17 cellular contexts compared by ENCODE assay signal in the genomic region with DNA sequence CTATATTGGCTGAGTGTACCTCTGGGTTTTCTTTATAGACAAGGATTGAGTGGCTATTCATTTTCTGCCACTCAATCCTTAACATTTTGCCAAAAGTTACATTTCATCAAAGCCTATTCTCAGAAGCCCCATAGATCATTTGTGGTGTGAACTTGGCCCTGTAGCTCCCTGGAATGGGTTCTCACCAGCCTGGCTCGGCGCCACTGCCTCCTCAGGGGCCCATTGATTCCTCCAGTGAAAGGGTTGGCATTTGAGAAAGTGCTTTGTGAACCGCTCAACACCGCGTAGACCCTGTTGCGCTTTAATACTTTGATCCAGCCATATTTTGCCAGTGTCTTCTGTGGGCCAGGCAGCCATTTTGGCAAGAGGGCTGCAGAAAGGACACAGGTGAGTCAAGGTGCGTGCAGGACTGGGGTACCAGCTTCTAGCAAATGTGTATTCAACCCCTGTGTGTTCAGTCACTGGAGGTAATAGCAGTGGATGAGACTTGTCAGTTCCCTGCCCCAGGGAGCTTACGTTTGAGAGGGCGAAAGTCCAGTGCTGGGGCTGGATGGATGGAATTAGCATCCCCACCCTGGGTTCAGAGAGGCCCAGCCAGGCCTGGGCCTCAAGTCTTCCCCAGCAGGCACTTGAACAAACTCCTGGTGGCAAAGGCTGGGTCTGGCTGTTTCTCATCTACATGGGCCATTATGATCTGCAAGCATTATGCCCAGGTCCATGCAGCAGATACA. TPM values are rescaled to one million over a fixed set of nuclear protein-coding genes. Genes with fewer than 3 reads are reported as not detected.
DNase-seq lines count a peak whose midpoint lies in the region; ATAC-seq and TF ChIP-seq lines count a peak whose summit lies in the region.
"Had no signal": no experiment of that assay in that cellular context is flagged by ENCODE, and none has a peak within 500 bp of the region (broad histone marks: within the 10 kb centered on the region; RNA-seq: fewer than 3 reads in every experiment).

No MANE protein-coding gene starts in this region.

- H3K27ac ChIP-seq in vagina: no peak overlapping the region
- H3K27ac ChIP-seq: adrenal gland, KMS-11, WERI-Rb-1 had no signal

- no TSS peak for BruUV-seq in Caco-2 (replicated peaks; lab: Mats Ljungman, UMichigan)

- H3K27ac Mint-ChIP-seq in Caco-2 (ENCODE audit: unreplicated experiment): peak overlapping the region; percentile 42
- H3K27ac Mint-ChIP-seq in central memory CD8-positive, alpha-beta T cell (ENCODE audit: low read depth): peak overlapping the region; percentile 26
- no peak overlapping the region for H3K27ac Mint-ChIP-seq in neural crest cell (ENCODE audit: unreplicated experiment)
- no peak overlapping the region for H3K27ac Mint-ChIP-seq in osteocyte (ENCODE audit: unreplicated experiment)

- peaks cover 75% of the 10 kb centered on the region for H3K36me3 Mint-ChIP-seq in Caco-2 (ENCODE audit: insufficient read depth, unreplicated experiment)
- peaks cover 39% of the 10 kb centered on the region for H3K36me3 Mint-ChIP-seq in central memory CD8-positive, alpha-beta T cell (ENCODE audit: insufficient read depth)
- no peaks in the 10 kb centered on the region for H3K36me3 Mint-ChIP-seq in neural crest cell (ENCODE audit: low read depth)
- peaks cover 11% of the 10 kb centered on the region for H3K36me3 Mint-ChIP-seq in osteocyte (ENCODE audit: unreplicated experiment)

- ATAC-seq in central memory CD8-positive, alpha-beta T cell (replicated peaks; ENCODE audit: extremely low read depth, poor library complexity, severe bottlenecking): no peak
- ATAC-seq in Right ventricle myocardium inferior (no peak), HG03175 (IDR thresholded peaks at IDR 0.05; ENCODE audit: unreplicated experiment) (no peak)

- H3K27me3 Mint-ChIP-seq in Caco-2 (ENCODE audit: insufficient read depth, unreplicated experiment) (no peaks in the 10 kb centered on the region), neural crest cell (ENCODE audit: low read depth) (no peaks in the 10 kb centered on the region), osteocyte (ENCODE audit: unreplicated experiment) (no peaks in the 10 kb centered on the region)
- H3K27me3 Mint-ChIP-seq in central memory CD8-positive, alpha-beta T cell: no peaks in the 10 kb centered on the region

- no peak overlapping the region for H3K4me3 ChIP-seq in Caco-2 (ENCODE audit: low read depth, low read length)
- no peak overlapping the region for H3K4me3 ChIP-seq in vagina
- H3K4me3 ChIP-seq: adrenal gland, HAP-1 had no signal

- H3K4me1 Mint-ChIP-seq in Caco-2 (ENCODE audit: low read depth, unreplicated experiment) (peaks cover 12% of the 10 kb centered on the region), neural crest cell (peaks cover 21% of the 10 kb centered on the region), osteocyte (ENCODE audit: unreplicated experiment) (peaks cover 20% of the 10 kb centered on the region)
- H3K4me1 Mint-ChIP-seq in central memory CD8-positive, alpha-beta T cell: peaks cover 68% of the 10 kb centered on the region

- TF ChIP-seq POLR2A in vagina (IDR thresholded peaks at IDR 0.05): no peak

- DNase-seq in Caco-2 (no peak), NCI-H446 (lab: John Stamatoyannopoulos, UW) (peak; percentile 52 to 72), neural crest cell (ENCODE audit: low read depth, low spot score) (no peak), Right ventricle myocardium inferior (ENCODE audit: missing footprints) (no peak), osteocyte (ENCODE audit: extremely low spot score, unreplicated experiment) (no peak), vagina (ENCODE audit: extremely low spot score in 2 of 2) (no peak)
- DNase-seq in central memory CD8-positive, alpha-beta T cell (ENCODE audit: low spot score in 2 of 2): no peak
- DNase-seq: COR-L47; NCI-H2171 treated with DMSO at 0.1 percent for 48 hours; stimulated activated CD4-positive, alpha-beta T cell treated with anti-CD3 and anti-CD28 coated beads, Interleukin-12 subunit alpha, Interleukin-12 subunit beta, amount 100 ng/mL, for 4 hours; stimulated activated CD8-positive, alpha-beta memory T cell treated with anti-CD3 and anti-CD28 coated beads, Interleukin-4, amount 100 ng/mL, for 48 hours; WERI-Rb-1 had no signal

- H3K36me3 ChIP-seq in Caco-2 (ENCODE audit: control insufficient read depth, insufficient read depth, low read length) (peaks cover 3% of the 10 kb centered on the region), vagina (peaks cover 0 to 15% of the 10 kb centered on the region in 2 donors)

- H3K27me3 ChIP-seq in Caco-2 (replicated peaks; ENCODE audit: control insufficient read depth, insufficient read depth, low read length) (no peaks in the 10 kb centered on the region), vagina (no peaks in the 10 kb centered on the region)
- H3K27me3 ChIP-seq: adrenal gland had no signal

- POLR2A ChIA-PET in Caco-2 (lab: Charles Lee): interaction anchor here (1.0 kb wide), 2 partner anchors 19 to 21 kb away, joined by 3 to 6 read pairs; no protein-coding TSS in a partner anchor

- intact Hi-C loops in Caco-2 (cut with micrococcal nuclease; ENCODE audit: unreplicated experiment) (no loop called here), Right ventricle myocardium inferior (cut with DNase I) (no loop called here), vagina (cut with DNase I) (loop anchor here (10.0 kb wide), 1 partner anchor 69 kb away; a partner anchor contains a TSS)

- no peak for TF ChIP-seq CTCF in Caco-2 (IDR thresholded peaks at IDR 0.05; ENCODE audit: insufficient read depth in 1 of 2, low read depth in 1 of 2, low read length in 1 of 2, severe bottlenecking in 1 of 2, unreplicated experiment in 1 of 2)
- TF ChIP-seq CTCF in neural crest cell (conservative IDR thresholded peaks at IDR 0.05): no peak
- no peak for TF ChIP-seq CTCF in osteocyte (IDR thresholded peaks at IDR 0.05)
- TF ChIP-seq CTCF in vagina (IDR thresholded peaks at IDR 0.05): no peak

- H3K9me3 Mint-ChIP-seq in Caco-2 (ENCODE audit: unreplicated experiment): no peaks in the 10 kb centered on the region
- H3K9me3 Mint-ChIP-seq in central memory CD8-positive, alpha-beta T cell: no peaks in the 10 kb centered on the region
- no peaks in the 10 kb centered on the region for H3K9me3 Mint-ChIP-seq in neural crest cell
- H3K9me3 Mint-ChIP-seq in osteocyte (ENCODE audit: unreplicated experiment): no peaks in the 10 kb centered on the region

- H3K4me1 ChIP-seq in Caco-2: peaks cover 25% of the 10 kb centered on the region
- H3K4me1 ChIP-seq in vagina: peaks cover 56% of the 10 kb centered on the region

- H3K9me3 ChIP-seq in Caco-2 (no peaks in the 10 kb centered on the region), vagina (no peaks in the 10 kb centered on the region)
- H3K9me3 ChIP-seq: adrenal gland, HAP-1 had no signal

- H3K4me3 Mint-ChIP-seq in Caco-2 (ENCODE audit: unreplicated experiment): peak overlapping the region; percentile 19
- H3K4me3 Mint-ChIP-seq in central memory CD8-positive, alpha-beta T cell: no peak overlapping the region
- H3K4me3 Mint-ChIP-seq in neural crest cell: peak overlapping the region; percentile 68
- H3K4me3 Mint-ChIP-seq in osteocyte (ENCODE audit: unreplicated experiment): no peak overlapping the region

- CTCF ChIA-PET in Caco-2 (lab: Charles Lee): interaction anchor here (0.6 to 1.2 kb wide), 3 partner anchors 65 to 74 kb away, joined by 3 to 5 read pairs (median 4); a partner anchor contains a TSS

RNA-seq across cellular contexts. Expression of a gene that starts 3.8 kb away (rescaled TPM):
- 108 and 129 TPM in 2 replicates for total RNA-seq in Caco-2 (2022)
- 88.9 and 95.5 TPM in 2 replicates for total RNA-seq in neural crest cell
- total RNA-seq in Right ventricle myocardium inferior: 25.6 TPM
- total RNA-seq in osteocyte: 55.9 and 61.1 TPM in 2 replicates
- 30.4 TPM for total RNA-seq in vagina

RNA-seq across cellular contexts. Expression of a gene that starts 28.0 kb away (rescaled TPM):
- total RNA-seq in Caco-2 (2022) (0.23 and 0.35 TPM in 2 replicates), neural crest cell (not detected in 2 replicates), Right ventricle myocardium inferior (0.49 TPM), osteocyte (not detected in 2 replicates), vagina (0.74 TPM)

RNA-seq across cellular contexts. Expression of a gene that starts 39.2 kb away (rescaled TPM):
- total RNA-seq in Caco-2 (2022): 368 and 392 TPM in 2 replicates
- total RNA-seq in neural crest cell: 357 and 373 TPM in 2 replicates
- 106 TPM for total RNA-seq in Right ventricle myocardium inferior
- total RNA-seq in osteocyte: 663 and 687 TPM in 2 replicates
- total RNA-seq in vagina: 409 TPM

RNA-seq across cellular contexts. Expression of a gene that starts 57.9 kb away (rescaled TPM):
- total RNA-seq in Caco-2 (2022): not detected in 2 replicates
- not detected in 2 replicates for total RNA-seq in neural crest cell
- total RNA-seq in Right ventricle myocardium inferior: not detected
- not detected in 2 replicates for total RNA-seq in osteocyte
- total RNA-seq in vagina: not detected
- total RNA-seq: adrenal gland, mucosa of gallbladder had no signal

Comparison
In these comparisons a context has a peak if more than half of its experiments do, and no peak if none do; other contexts are left out.
1. DNase-seq: peak in NCI-H446 (2 of 2); none in Caco-2 (0 of 2), central memory CD8-positive, alpha-beta T cell (0 of 2), neural crest cell (single experiment), Right ventricle myocardium inferior (single experiment), osteocyte (single experiment) and vagina (0 of 2).
2. H3K27ac Mint-ChIP-seq: peak in Caco-2 (single experiment) and central memory CD8-positive, alpha-beta T cell (single experiment); none in neural crest cell (single experiment) and osteocyte (single experiment).
3. H3K4me3 Mint-ChIP-seq: peak in Caco-2 (single experiment) and neural crest cell (single experiment); none in central memory CD8-positive, alpha-beta T cell (single experiment) and osteocyte (single experiment).